8 cellular contexts compared by ENCODE assay signal in genomic region chr1:88736633-88737248, GRCh38. TPM values are rescaled to one million over a fixed set of nuclear protein-coding genes. Genes with fewer than 3 reads are reported as not detected.
DNase-seq lines count a peak whose midpoint lies in the region; ATAC-seq and TF ChIP-seq lines count a peak whose summit lies in the region.

No MANE protein-coding gene starts in this region.

- H4K5ac ChIP-seq in IMR-90 (ENCODE audit: low read depth, low read length): no peak overlapping the region

- no peak overlapping the region for H3K18ac ChIP-seq in IMR-90 (ENCODE audit: low read depth, low read length)

- peak overlapping the region; percentile 59 for H2AFZ ChIP-seq in IMR-90 (replicated peaks; ENCODE audit: low read length, poor library complexity)

- H2BK120ac ChIP-seq in IMR-90 (ENCODE audit: low read depth, low read length): no peak overlapping the region

- in situ Hi-C loops in IMR-90 (cut with MboI; ENCODE audit: low sequenced_read_pairs): no loop called here

- peaks cover 7 to 9% of the 10 kb centered on the region in 2 donors for H3K9me3 Mint-ChIP-seq in activated T-cell treated with anti-CD3 and anti-CD28 coated beads, Interleukin-2, amount 50 U/mL, for 72 hours

- no peak overlapping the region for H3K56ac ChIP-seq in IMR-90 (ENCODE audit: extremely low read depth, insufficient read depth, low read length)

- no peak overlapping the region for H2AK9ac ChIP-seq in IMR-90 (replicated peaks; ENCODE audit: low read depth, low read length, poor library complexity)

- H3K27me3 Mint-ChIP-seq in activated T-cell treated with anti-CD3 and anti-CD28 coated beads, Interleukin-2, amount 50 U/mL, for 72 hours (ENCODE audit: low read depth): no peaks in the 10 kb centered on the region

- dilution Hi-C loops in IMR-90 (cut with HindIII; ENCODE audit: low sequenced_read_pairs, unreplicated experiment): no loop called here

- no peak overlapping the region for H3K27ac Mint-ChIP-seq in activated T-cell treated with anti-CD3 and anti-CD28 coated beads, Interleukin-2, amount 50 U/mL, for 72 hours

- 86% methylated on average over 1 of the region's 7 CpGs; no CpG with 5 or more reads in 1 of the 2 experiments for WGBS in IMR-90 (ENCODE audit: extremely low coverage in 2 of 2, insufficient read length in 1 of 2), 2 experiments

- no peak overlapping the region for H4K91ac ChIP-seq in IMR-90 (ENCODE audit: insufficient read depth, low read depth, low read length)

- no peak overlapping the region for H3K4me3 ChIP-seq in IMR-90 (ENCODE audit: insufficient read depth, low read depth, low read length)

- H3K36me3 ChIP-seq in IMR-90 (ENCODE audit: control insufficient read depth, insufficient read depth, low read length): no peaks in the 10 kb centered on the region

- H2AK5ac ChIP-seq in IMR-90 (ENCODE audit: low read depth, low read length): peak overlapping the region; percentile 91

- H3K9ac ChIP-seq in IMR-90 (ENCODE audit: low read depth, low read length): no peak overlapping the region

- H2BK20ac ChIP-seq in IMR-90 (ENCODE audit: low read depth, low read length): no peak overlapping the region

- H3K4me3 Mint-ChIP-seq in activated T-cell treated with anti-CD3 and anti-CD28 coated beads, Interleukin-2, amount 50 U/mL, for 72 hours: no peak overlapping the region

- no peak overlapping the region; a peak in 1 of 4 replicates for H4K8ac ChIP-seq in IMR-90 (ENCODE audit: low read depth in 2 of 2, low read length in 2 of 2)

- no peak overlapping the region for H3K4me2 ChIP-seq in IMR-90 (ENCODE audit: low read depth, low read length)

- no peak overlapping the region for H3K14ac ChIP-seq in IMR-90 (replicated peaks; ENCODE audit: low read depth, low read length)

- peaks cover 9% of the 10 kb centered on the region for H3K9me1 ChIP-seq in IMR-90 (ENCODE audit: insufficient read depth, low read length)

- no TSS peak for BruUV-seq in IMR-90 (replicated peaks; lab: Mats Ljungman, UMichigan)

- peaks cover 27% of the 10 kb centered on the region for H4K20me1 ChIP-seq in IMR-90 (ENCODE audit: insufficient read depth, low read length)

- H3K23ac ChIP-seq in IMR-90 (ENCODE audit: low read depth, low read length): peak overlapping the region; percentile 27; the same call in 1 of the 2 replicates

- DNase-seq in GDM1 (lab: John Stamatoyannopoulos, UW) (peak; percentile 23), IMR-90 (peak; percentile 55), islet precursor cell (peak; percentile 79), NCI-H2227 (lab: John Stamatoyannopoulos, UW; ENCODE audit: unreplicated experiment) (no peak), NCI-H748 (lab: John Stamatoyannopoulos, UW; ENCODE audit: unreplicated experiment) (no peak)
- peak; percentile 35 to 52 for DNase-seq in activated T-cell treated with anti-CD3 and anti-CD28 coated beads, Interleukin-2, amount 50 U/mL, for 72 hours

- H3K36me3 Mint-ChIP-seq in activated T-cell treated with anti-CD3 and anti-CD28 coated beads, Interleukin-2, amount 50 U/mL, for 72 hours (ENCODE audit: insufficient read depth in 2 of 2): peaks cover 9 to 15% of the 10 kb centered on the region in 2 donors

- H3K4me1 ChIP-seq in IMR-90 (ENCODE audit: control insufficient read depth, insufficient read depth, low read length): peaks cover 3% of the 10 kb centered on the region; the same call in 1 of the 2 replicates

- peaks cover 16% of the 10 kb centered on the region for H3K4me1 Mint-ChIP-seq in activated T-cell treated with anti-CD3 and anti-CD28 coated beads, Interleukin-2, amount 50 U/mL, for 72 hours (ENCODE audit: low read depth)

- H2BK5ac ChIP-seq in IMR-90 (ENCODE audit: low read depth, low read length, poor library complexity, severe bottlenecking): no peak overlapping the region

- peaks cover 2% of the 10 kb centered on the region for H3K9me3 ChIP-seq in IMR-90 (ENCODE audit: control insufficient read depth, insufficient read depth, low read length)

- intact Hi-C loops in IMR-90 (cut with micrococcal nuclease): loop anchor here (1.0 kb wide), 2 partner anchors 141 to 200 kb away; no protein-coding TSS in a partner anchor

- peaks cover 22 to 40% of the 10 kb centered on the region in 2 experiments for H3K79me1 ChIP-seq in IMR-90 (ENCODE audit: low read depth in 1 of 2, low read length in 2 of 2)

- TF ChIP-seq RAD21 in IMR-90 (IDR thresholded peaks at IDR 0.05; ENCODE audit: low read length): peak; percentile 88

- H3K27ac ChIP-seq in IMR-90 (ENCODE audit: insufficient read depth, low read length): no peak overlapping the region

- TF ChIP-seq POLR2A in IMR-90 (IDR thresholded peaks at IDR 0.05; ENCODE audit: low read depth, low read length): no peak

- POLR2A ChIA-PET in IMR-90 (lab: Charles Lee; ENCODE audit: unreplicated experiment): no interaction called here

- H3K4ac ChIP-seq in IMR-90 (ENCODE audit: low read depth, low read length): peak overlapping the region; percentile 59

- CTCF ChIA-PET in IMR-90 (lab: Yijun Ruan, JAX): no interaction called here

- no peaks in the 10 kb centered on the region for H3K27me3 ChIP-seq in IMR-90 (ENCODE audit: control insufficient read depth, insufficient read depth, low read length)

- peak; percentile 74 for TF ChIP-seq CTCF in IMR-90 (conservative IDR thresholded peaks at IDR 0.05; ENCODE audit: low read depth, low read length)

- ATAC-seq in IMR-90 (ENCODE audit: low read depth): peak; percentile 65
- peak; percentile 67 to 72 for ATAC-seq in activated T-cell treated with anti-CD3 and anti-CD28 coated beads, Interleukin-2, amount 50 U/mL, for 72 hours (replicated peaks in 1 of 2)
- ATAC-seq in GM19328 (IDR thresholded peaks at IDR 0.05; ENCODE audit: unreplicated experiment): no peak
- no peak for ATAC-seq in GM21786 (IDR thresholded peaks at IDR 0.05; ENCODE audit: unreplicated experiment)

- peak overlapping the region; percentile 7; the same call in 1 of the 3 replicates for H2BK15ac ChIP-seq in IMR-90 (ENCODE audit: low read depth, low read length)

TF ChIP-seq in IMR-90, 13 proteins besides CTCF, POLR2A, EP300 and RAD21:
- TF ChIP-seq SMC3 (IDR thresholded peaks at IDR 0.05; ENCODE audit: low read depth, low read length): peak; percentile 65
- no peak for TF ChIP-seq USF2 (IDR thresholded peaks at IDR 0.05; ENCODE audit: low read depth, low read length)
- TF ChIP-seq NFE2L2 (IDR thresholded peaks at IDR 0.05; ENCODE audit: low read depth, low read length): no peak
- no peak for TF ChIP-seq ELK1 (IDR thresholded peaks at IDR 0.05; ENCODE audit: borderline replicate concordance, low read depth, low read length)
- no peak for TF ChIP-seq RCOR1 (IDR thresholded peaks at IDR 0.05; ENCODE audit: insufficient replicate concordance, low read length)
- no peak for TF ChIP-seq CHD1 (IDR thresholded peaks at IDR 0.05; ENCODE audit: low read depth, low read length)
- TF ChIP-seq MAFK (IDR thresholded peaks at IDR 0.05; ENCODE audit: low read depth, low read length): no peak

RNA-seq across cellular contexts. Expression of gene PKN2, which starts 52.7 kb away (rescaled TPM):
- 22.2 and 40.8 TPM in 2 replicates for total RNA-seq in IMR-90 (2012; rRNA removed)
- 9.9 and 12.7 TPM in 2 replicates for polyA plus RNA-seq in IMR-90 (2012; rRNA removed)
- 1.1 and 1.4 TPM in 2 replicates for polyA plus RNA-seq in IMR-90 (2012; cell fraction: cytosol; rRNA removed)
- polyA plus RNA-seq in IMR-90 (2012; cell fraction: nucleus; rRNA removed; ENCODE audit: low replicate concordance): 2.8 and 30.9 TPM in 2 replicates
- 10 to 100 TPM; 27.4 to 28.1 TPM for total RNA-seq in activated T-cell treated with anti-CD3 and anti-CD28 coated beads, Interleukin-2, amount 50 U/mL, for 72 hours

Comparison
In these comparisons a context has a peak if more than half of its experiments do, and no peak if none do; other contexts are left out.
1. DNase-seq: peak in GDM1 (single experiment), IMR-90 (single experiment), activated T-cell treated with anti-CD3 and anti-CD28 coated beads, Interleukin-2, amount 50 U/mL, for 72 hours (2 of 2) and islet precursor cell (single experiment); none in NCI-H2227 (single experiment) and NCI-H748 (single experiment).
2. ATAC-seq: peak in IMR-90 (single experiment) and activated T-cell treated with anti-CD3 and anti-CD28 coated beads, Interleukin-2, amount 50 U/mL, for 72 hours (2 of 2); none in GM19328 (single experiment) and GM21786 (single experiment).